10 cellular contexts compared by ENCODE assay signal in the genomic region with DNA sequence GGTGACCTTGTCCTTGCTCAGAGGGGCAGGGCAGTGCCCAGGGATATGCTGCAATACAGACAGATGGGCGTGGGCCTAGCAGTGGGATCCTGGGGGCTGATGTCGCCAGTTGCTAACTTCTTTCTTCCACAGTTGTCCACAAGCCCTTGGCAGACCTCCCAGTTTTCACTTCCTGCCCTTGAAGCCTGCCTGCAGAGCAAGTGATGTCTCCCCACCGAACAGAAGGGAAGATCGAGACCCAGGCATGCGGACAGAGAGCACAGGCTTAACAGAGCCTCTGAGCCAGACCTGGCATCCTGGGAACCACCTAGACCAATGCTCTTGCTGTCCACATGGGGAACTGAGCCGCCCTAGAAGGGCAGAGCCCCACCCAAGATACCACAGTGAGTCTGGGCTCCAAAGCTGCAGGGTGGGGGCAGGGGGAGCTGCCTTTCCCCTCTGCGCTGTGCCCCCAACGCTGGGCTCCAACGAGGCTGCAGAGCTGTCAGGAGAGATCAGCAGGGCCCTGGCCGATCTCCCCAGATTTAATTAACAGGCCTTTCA. TPM values are rescaled to one million over a fixed set of nuclear protein-coding genes. Genes with fewer than 3 reads are reported as not detected.
DNase-seq lines count a peak whose midpoint lies in the region; ATAC-seq lines count a peak whose summit lies in the region.
"Had no signal": no experiment of that assay in that cellular context is flagged by ENCODE, and none has a peak within 500 bp of the region (broad histone marks: within the 10 kb centered on the region; RNA-seq: fewer than 3 reads in every experiment).

No MANE protein-coding gene starts in this region.

- H3K4me1 ChIP-seq in BLaER1 treated with 17β-estradiol and CSF1 and Interleukin-3, amounts not matched to agents 10 nM and 100 nM, result peaks cover 13 to 56% (median 36%) of the 10 kb centered on the region in 10 experiments
- peaks cover 18% of the 10 kb centered on the region for H3K4me1 ChIP-seq in adipocyte (ENCODE audit: control insufficient read depth, insufficient read depth, low read length)

- peak overlapping the region in 5 of 11 experiments; percentile 10 to 58 (median 46); a peak in 9 of 22 replicates for H3K27ac ChIP-seq in BLaER1 treated with 17β-estradiol and CSF1 and Interleukin-3, amounts not matched to agents 10 nM and 100 nM
- H3K27ac ChIP-seq: SJSA1 had no signal

- in situ Hi-C loops in KBM-7 (cut with MboI; ENCODE audit: low pct_unique_long_range_greater_than_20kb, low sequenced_read_pairs), result no loop called here

- ATAC-seq in left colon (peak; percentile 23), GM19324 (IDR thresholded peaks at IDR 0.05; ENCODE audit: low FRiP score, unreplicated experiment) (no peak)

- peak overlapping the region; percentile 32 to 89 (median 57); a peak in 21 of 22 replicates for H3K4me2 ChIP-seq in BLaER1 treated with 17β-estradiol and CSF1 and Interleukin-3, amounts not matched to agents 10 nM and 100 nM

- no peaks in the 10 kb centered on the region for H3K9me3 ChIP-seq in BLaER1 treated with 17β-estradiol and CSF1 and Interleukin-3, amounts not matched to agents 10 nM and 100 nM (replicated peaks in 1 of 11)
- H3K9me3 ChIP-seq in adipocyte (ENCODE audit: control insufficient read depth, low read length), result no peaks in the 10 kb centered on the region
- H3K9me3 ChIP-seq: SJSA1 had no signal

- H3K27me3 ChIP-seq in BLaER1 treated with 17β-estradiol and CSF1 and Interleukin-3, amounts not matched to agents 10 nM and 100 nM, result no peaks in the 10 kb centered on the region
- peaks cover 16% of the 10 kb centered on the region for H3K27me3 ChIP-seq in adipocyte (replicated peaks; ENCODE audit: control insufficient read depth, insufficient read depth, low read length)

- H3K4me3 ChIP-seq in BLaER1 treated with 17β-estradiol and CSF1 and Interleukin-3, amounts not matched to agents 10 nM and 100 nM, result no peak overlapping the region
- H3K4me3 ChIP-seq in adipocyte (ENCODE audit: low read length), result no peak overlapping the region
- H3K4me3 ChIP-seq: SJSA1 had no signal

- H4K20me1 ChIP-seq in BLaER1 treated with 17β-estradiol and CSF1 and Interleukin-3, amounts not matched to agents 10 nM and 100 nM, result peaks cover 0 to 5% (median 0%) of the 10 kb centered on the region in 11 experiments; a peak in 2 of 22 replicates

- intact Hi-C loops in left colon (cut with DNase I, micrococcal nuclease), result no loop called here

- H3K36me3 ChIP-seq in BLaER1 treated with 17β-estradiol and CSF1 and Interleukin-3, amounts not matched to agents 10 nM and 100 nM, result no peaks in the 10 kb centered on the region
- no peaks in the 10 kb centered on the region for H3K36me3 ChIP-seq in adipocyte (ENCODE audit: control insufficient read depth, insufficient read depth, low read length, severe bottlenecking)
- H3K36me3 ChIP-seq: SJSA1 had no signal

- DNase-seq in KBM-7, result peak; percentile 53
- peak; percentile 42 for DNase-seq in adipocyte (ENCODE audit: low read depth)
- DNase-seq in left colon, result no peak
- no peak for DNase-seq in activated CD4-positive, alpha-beta T cell treated with anti-CD3 and anti-CD28 coated beads, Interleukin-2, amount 50 U/mL, for 4 hours
- no peak for DNase-seq in NCI-H526 treated with DMSO at 0.1 percent for 48 hours (lab: John Stamatoyannopoulos, UW)
- no peak for DNase-seq in NCI-H774 (lab: John Stamatoyannopoulos, UW)
- DNase-seq: amniotic stem cell had no signal

- peak overlapping the region in 4 of 11 experiments; percentile 15 to 42 (median 24); a peak in 5 of 22 replicates for H3K9ac ChIP-seq in BLaER1 treated with 17β-estradiol and CSF1 and Interleukin-3, amounts not matched to agents 10 nM and 100 nM
- no peak overlapping the region for H3K9ac ChIP-seq in adipocyte (ENCODE audit: low read length)

RNA-seq across cellular contexts. Expression of a gene that starts 13.5 kb away (rescaled TPM):
- 1 to 10 TPM in 1 of 2 donors, under 1 TPM in 1; 0.82 to 1.3 TPM for total RNA-seq in left colon
- total RNA-seq: SJSA1 had no signal

RNA-seq across cellular contexts. Expression of a gene that starts 56.4 kb away (rescaled TPM):
- 1 to 10 TPM; 7.9 to 9.6 TPM for total RNA-seq in left colon

Comparison
In these comparisons a context has a peak if more than half of its experiments do, and no peak if none do; other contexts are left out.
1. DNase-seq: peak in KBM-7 (single experiment) and adipocyte (single experiment); none in left colon (0 of 2), activated CD4-positive, alpha-beta T cell treated with anti-CD3 and anti-CD28 coated beads, Interleukin-2, amount 50 U/mL, for 4 hours (0 of 2), NCI-H526 treated with DMSO at 0.1 percent for 48 hours (single experiment) and NCI-H774 (single experiment).